8 cellular contexts compared by ENCODE assay signal in the genomic region with DNA sequence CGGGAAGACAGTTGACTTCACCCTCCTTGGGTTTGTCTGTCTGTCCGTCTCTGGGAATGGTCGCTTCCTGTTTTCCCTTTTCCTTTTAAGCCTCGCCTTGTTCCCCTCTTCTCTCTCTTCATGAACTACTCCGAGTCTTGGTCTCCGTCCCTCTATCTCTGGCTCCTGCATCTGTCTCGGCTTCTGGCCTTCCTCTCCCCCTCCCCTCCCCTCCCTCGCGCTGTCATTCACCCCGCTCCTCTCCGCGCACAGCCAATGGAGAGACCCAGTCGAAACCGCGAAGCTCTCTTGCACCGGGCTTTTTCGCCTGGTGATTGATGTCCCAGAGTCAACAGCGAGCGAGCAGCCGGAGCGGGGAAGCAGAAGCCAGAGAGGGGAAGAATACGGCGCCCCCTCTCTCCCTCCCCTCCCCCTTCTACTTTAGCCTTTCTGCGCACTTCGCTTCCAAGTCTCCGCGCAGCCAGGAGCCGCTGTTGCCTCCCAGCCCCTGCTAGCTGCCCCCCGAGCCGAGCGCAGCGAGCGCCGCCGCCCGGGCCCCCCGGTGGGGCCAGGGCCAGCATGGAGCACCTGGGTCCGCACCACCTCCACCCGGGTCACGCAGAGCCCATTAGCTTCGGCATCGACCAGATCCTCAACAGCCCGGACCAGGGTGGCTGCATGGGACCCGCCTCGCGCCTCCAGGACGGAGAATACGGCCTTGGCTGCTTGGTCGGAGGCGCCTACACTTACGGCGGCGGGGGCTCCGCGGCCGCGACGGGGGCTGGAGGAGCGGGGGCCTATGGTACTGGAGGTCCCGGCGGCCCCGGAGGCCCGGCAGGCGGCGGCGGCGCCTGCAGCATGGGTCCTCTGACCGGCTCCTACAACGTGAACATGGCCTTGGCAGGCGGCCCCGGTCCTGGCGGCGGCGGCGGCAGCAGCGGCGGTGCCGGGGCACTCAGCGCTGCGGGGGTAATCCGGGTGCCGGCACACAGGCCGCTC. TPM values are rescaled to one million over a fixed set of nuclear protein-coding genes. Genes with fewer than 3 reads are reported as not detected.
DNase-seq lines count a peak whose midpoint lies in the region; ATAC-seq and TF ChIP-seq lines count a peak whose summit lies in the region.

TSS of gene TLX1 (plus strand) at position 317 of the 978 bp plus-strand sequence. CDS start at position 559, 242 bp downstream.

- POLR2A ChIA-PET in T-cell (lab: Charles Lee), result no interaction called here

- H3K4me3 ChIP-seq in cardiac muscle cell (peak within 1 kb of the TSS; percentile 21), left lung (no peak within 1 kb of the TSS), vagina (peak within 1 kb of the TSS; percentile 20 to 39)

- H3K27me3 Mint-ChIP-seq in T-cell, result peaks cover 65 to 88% of the 10 kb centered on the region in 2 donors

- peak within 1 kb of the TSS; percentile 50 to 64 (median 61) for H3K4me3 Mint-ChIP-seq in T-cell

- TF ChIP-seq CTCF in cardiac muscle cell (IDR thresholded peaks at IDR 0.05; ENCODE audit: low read depth, low read length), result no peak
- no peak for TF ChIP-seq CTCF in left lung (IDR thresholded peaks at IDR 0.05)
- TF ChIP-seq CTCF in vagina (IDR thresholded peaks at IDR 0.05), result no peak
- no peak for TF ChIP-seq CTCF in GM10266 (IDR thresholded peaks at IDR 0.05; ENCODE audit: control insufficient read depth, insufficient read depth, low read depth, missing control alignments)

- no peak for TF ChIP-seq POLR2A in vagina (IDR thresholded peaks at IDR 0.05)

- CTCF ChIA-PET in T-cell (lab: Charles Lee), result interaction anchor here (0.7 to 1.1 kb wide), 4 partner anchors 11 to 83 kb away, joined by 3 to 5 read pairs (median 4); no protein-coding TSS in a partner anchor

- intact Hi-C loops in cardiac septum (cut with DNase I), result no loop called here
- intact Hi-C loops in left lung (cut with DNase I), result no loop called here
- intact Hi-C loops in vagina (cut with DNase I), result no loop called here

- H3K9me3 Mint-ChIP-seq in T-cell, result no peaks in the 10 kb centered on the region

- H3K36me3 Mint-ChIP-seq in T-cell, result no peaks in the 10 kb centered on the region

- H3K36me3 ChIP-seq in cardiac muscle cell (no peaks in the 10 kb centered on the region), left lung (no peaks in the 10 kb centered on the region), vagina (no peaks in the 10 kb centered on the region)

- H3K27ac ChIP-seq in cardiac muscle cell (no peak within 1 kb of the TSS), left lung (no peak within 1 kb of the TSS), vagina (no peak within 1 kb of the TSS)

- peak; percentile 43 to 58 (median 48) for ATAC-seq in T-cell (replicated peaks in 1 of 4)
- peak; percentile 39 for ATAC-seq in left lung
- no peak for ATAC-seq in GM21360 (IDR thresholded peaks at IDR 0.05; ENCODE audit: unreplicated experiment)
- ATAC-seq in GM18873 (IDR thresholded peaks at IDR 0.05; ENCODE audit: low FRiP score, unreplicated experiment), result no peak

- H3K4me1 Mint-ChIP-seq in T-cell, result peaks cover 37 to 39% (median 39%) of the 10 kb centered on the region in 3 donors

- DNase-seq in cardiac muscle cell (ENCODE audit: low read depth in 1 of 2, low spot score in 1 of 2) (peak in 1 of 2 donors; percentile 51), cardiac septum (ENCODE audit: low spot score) (no peak), T-cell (no peak), left lung (no peak), vagina (ENCODE audit: extremely low spot score in 2 of 2) (no peak), GM10266 (ENCODE audit: extremely low spot score) (no peak)

- peaks cover 100% of the 10 kb centered on the region for H3K27me3 ChIP-seq in cardiac muscle cell
- peaks cover 100% of the 10 kb centered on the region in 2 donors for H3K27me3 ChIP-seq in left lung
- H3K27me3 ChIP-seq in vagina, result peaks cover 17% of the 10 kb centered on the region

- H3K9me3 ChIP-seq in cardiac muscle cell (ENCODE audit: low read depth) (no peaks in the 10 kb centered on the region), left lung (no peaks in the 10 kb centered on the region), vagina (no peaks in the 10 kb centered on the region)

- H3K27ac Mint-ChIP-seq in T-cell, result no peak within 1 kb of the TSS

- H3K4me1 ChIP-seq in cardiac muscle cell (ENCODE audit: low read depth) (no peaks in the 10 kb centered on the region), left lung (peaks cover 6 to 35% of the 10 kb centered on the region in 2 donors), vagina (peaks cover 29% of the 10 kb centered on the region)

RNA-seq across cellular contexts. Expression of gene TLX1, which starts in this region (rescaled TPM):
- total RNA-seq in cardiac muscle cell, result 2.2 and 2.9 TPM in 2 replicates
- polyA plus RNA-seq in cardiac muscle cell, result 1.9 and 2.3 TPM in 2 replicates
- not detected for total RNA-seq in cardiac septum
- total RNA-seq in T-cell, result not detected
- not detected for total RNA-seq in left lung
- not detected for total RNA-seq in vagina

Comparison
In these comparisons a context has a peak if more than half of its experiments do, and no peak if none do; other contexts are left out.
1. Peak in ATAC-seq in T-cell; RNA of the gene not detected or under 1 TPM.
2. Peak in ATAC-seq in left lung; RNA of the gene not detected or under 1 TPM.
3. H3K4me3 ChIP-seq: peak in cardiac muscle cell (single experiment) and vagina (2 of 2); none in left lung (0 of 2).